20 cellular contexts compared by ENCODE assay signal in genomic region chr12:21659383-21659782, GRCh38. TPM values are rescaled to one million over a fixed set of nuclear protein-coding genes. Genes with fewer than 3 reads are reported as not detected.
A peak's percentile ranks its signal among the peaks of the same experiment; 100 is the strongest.
DNase-seq lines count a peak whose midpoint lies in the region; ATAC-seq and TF ChIP-seq lines count a peak whose summit lies in the region.
"Had no signal": no experiment of that assay in that cellular context is flagged by ENCODE, and none has a peak within 500 bp of the region (broad histone marks: within the 10 kb centered on the region; RNA-seq: fewer than 3 reads in every experiment).

No MANE protein-coding gene starts in this region.

- H3K4me3 Mint-ChIP-seq in glutamatergic neuron (ENCODE audit: unreplicated experiment) = no peak overlapping the region
- no peak overlapping the region for H3K4me3 Mint-ChIP-seq in stimulated activated naive CD8-positive, alpha-beta T cell treated with anti-CD3 and anti-CD28 coated beads, Interleukin-15, amount 100 ng/mL, for 72 hours

- H3K9me2 ChIP-seq in OCI-LY7 (ENCODE audit: insufficient read depth, low read length) = no peaks in the 10 kb centered on the region

- CTCF ChIA-PET in OCI-LY7 (lab: Charles Lee; ENCODE audit: unreplicated experiment) = no interaction called here

- no peak overlapping the region for H3K4me2 ChIP-seq in OCI-LY7 (ENCODE audit: low read length)

- no peak overlapping the region for H2AFZ ChIP-seq in OCI-LY7 (ENCODE audit: low read length)

- H3K36me3 Mint-ChIP-seq in glutamatergic neuron (ENCODE audit: unreplicated experiment) = no peaks in the 10 kb centered on the region

- H3K27ac Mint-ChIP-seq in glutamatergic neuron (ENCODE audit: unreplicated experiment) = no peak overlapping the region
- H3K27ac Mint-ChIP-seq in stimulated activated naive CD8-positive, alpha-beta T cell treated with anti-CD3 and anti-CD28 coated beads, Interleukin-15, amount 100 ng/mL, for 72 hours = no peak overlapping the region

- intact Hi-C loops in OCI-LY7 (cut with micrococcal nuclease; ENCODE audit: unreplicated experiment) = loop anchor here (5.0 kb wide), 1 partner anchor 132 kb away; the partner anchor contains the start of gene SPX

- H4K20me1 ChIP-seq in OCI-LY7 (ENCODE audit: insufficient read depth, low read length) = peaks cover 23% of the 10 kb centered on the region; the same call in 1 of the 2 replicates

- peaks cover 11% of the 10 kb centered on the region for H3K9me3 Mint-ChIP-seq in glutamatergic neuron (ENCODE audit: unreplicated experiment)
- no peaks in the 10 kb centered on the region for H3K9me3 Mint-ChIP-seq in stimulated activated naive CD8-positive, alpha-beta T cell treated with anti-CD3 and anti-CD28 coated beads, Interleukin-15, amount 100 ng/mL, for 72 hours
- H3K9me3 Mint-ChIP-seq: stimulated activated naive CD8-positive, alpha-beta T cell treated with anti-CD3 and anti-CD28 coated beads, Interleukin-15, Interleukin-2, amounts not matched to agents 100 ng/mL and 50 ng/mL, for 24 hours had no signal

- POLR2A ChIA-PET in OCI-LY7 (lab: Charles Lee) = no interaction called here

- DNase-seq in NCI-H1694 treated with DMSO at 0.1 percent for 48 hours (lab: John Stamatoyannopoulos, UW) (peak; percentile 22), NCI-H1694 (lab: John Stamatoyannopoulos, UW) (no peak), GM12865 (ENCODE audit: low read depth) (no peak), OCI-LY7 (ENCODE audit: low spot score) (peak; percentile 36), glutamatergic neuron (no peak), cerebellar nuclear complex (lab: John Stamatoyannopoulos, UW) (no peak)
- no peak for DNase-seq in activated CD4-positive, alpha-beta T cell treated with anti-CD3 and anti-CD28 coated beads, Interleukin-2, amount 50 U/mL, for 48 hours
- DNase-seq in stimulated activated naive CD8-positive, alpha-beta T cell treated with anti-CD3 and anti-CD28 coated beads, Interleukin-15, amount 100 ng/mL, for 72 hours = no peak
- DNase-seq: activated naive CD4-positive, alpha-beta T cell; brain microvascular endothelial cell; COR-L47; gastrocnemius medialis; HCEC 1CT; KG1; NCI-H774; SIG-M5; uterus had no signal

- H3K27me3 Mint-ChIP-seq in glutamatergic neuron (ENCODE audit: unreplicated experiment) = peaks cover 9% of the 10 kb centered on the region
- H3K27me3 Mint-ChIP-seq in stimulated activated naive CD8-positive, alpha-beta T cell treated with anti-CD3 and anti-CD28 coated beads, Interleukin-15, amount 100 ng/mL, for 72 hours = no peaks in the 10 kb centered on the region
- H3K27me3 Mint-ChIP-seq: stimulated activated naive CD8-positive, alpha-beta T cell treated with anti-CD3 and anti-CD28 coated beads, Interleukin-15, Interleukin-2, amounts not matched to agents 100 ng/mL and 50 ng/mL, for 24 hours had no signal

- ATAC-seq in stimulated activated naive CD8-positive, alpha-beta T cell treated with anti-CD3 and anti-CD28 coated beads, Interleukin-15, amount 100 ng/mL, for 72 hours = no peak
- ATAC-seq: gastrocnemius medialis had no signal

- H3K27ac ChIP-seq in OCI-LY7 (ENCODE audit: low read depth, low read length, poor library complexity, severe bottlenecking) = no peak overlapping the region
- H3K27ac ChIP-seq: brain microvascular endothelial cell, gastrocnemius medialis, uterus had no signal

- peaks cover 24% of the 10 kb centered on the region for H3K4me1 ChIP-seq in OCI-LY7 (ENCODE audit: insufficient read depth, low read length, poor library complexity, severe bottlenecking)

- no peaks in the 10 kb centered on the region for H3K4me1 Mint-ChIP-seq in glutamatergic neuron (ENCODE audit: low read depth, unreplicated experiment)
- peaks cover 23% of the 10 kb centered on the region for H3K4me1 Mint-ChIP-seq in stimulated activated naive CD8-positive, alpha-beta T cell treated with anti-CD3 and anti-CD28 coated beads, Interleukin-15, amount 100 ng/mL, for 72 hours

- BruUV-seq in OCI-LY7 (replicated peaks; lab: Mats Ljungman, UMichigan) = no TSS peak

- peak; percentile 11 for TF ChIP-seq CTCF in GM12865 (IDR thresholded peaks at IDR 0.05; ENCODE audit: insufficient read depth, low read depth, low read length, missing control alignments)
- peak; percentile 52 for TF ChIP-seq CTCF in OCI-LY7 (conservative IDR thresholded peaks at IDR 0.05; ENCODE audit: low read length)
- TF ChIP-seq CTCF in glutamatergic neuron (IDR thresholded peaks at IDR 0.05; ENCODE audit: partially characterized antibody, unreplicated experiment) = peak; percentile 24

- peaks cover 37% of the 10 kb centered on the region for H3K79me2 ChIP-seq in OCI-LY7 (ENCODE audit: insufficient read depth, low read depth, low read length)

- peaks cover 28% of the 10 kb centered on the region for H3K36me3 ChIP-seq in OCI-LY7 (ENCODE audit: insufficient read depth, low read length)
- H3K36me3 ChIP-seq: gastrocnemius medialis, uterus had no signal

- no peaks in the 10 kb centered on the region; the same call in 1 of the 2 replicates for H3K9me3 ChIP-seq in OCI-LY7 (ENCODE audit: low read length)
- H3K9me3 ChIP-seq: gastrocnemius medialis, uterus had no signal

- H3K4me3 ChIP-seq in GM12865 (ENCODE audit: low read depth, low read length) (no peak overlapping the region), OCI-LY7 (ENCODE audit: low read depth, low read length, poor library complexity, severe bottlenecking) (no peak overlapping the region)
- H3K4me3 ChIP-seq: gastrocnemius medialis, uterus had no signal

RNA-seq across cellular contexts. Expression of gene LDHB, which starts 1.7 kb away (rescaled TPM):
- 551 and 727 TPM in 2 replicates for total RNA-seq in OCI-LY7 (2014; rRNA removed; shearing (Covaris generic))
- 871 and 999 TPM in 2 replicates for total RNA-seq in OCI-LY7 (2022)
- 539 TPM for total RNA-seq in glutamatergic neuron (ENCODE audit: unreplicated experiment)

RNA-seq across cellular contexts. Expression of gene GYS2, which starts 54.7 kb away (rescaled TPM):
- total RNA-seq in OCI-LY7 (2014; rRNA removed; shearing (Covaris generic)) = not detected in 2 replicates
- not detected in 2 replicates for total RNA-seq in OCI-LY7 (2022)
- not detected for total RNA-seq in glutamatergic neuron (ENCODE audit: unreplicated experiment)
- total RNA-seq: osteocyte, skeletal muscle tissue, uterus had no signal

Comparison
In these comparisons a context has a peak if more than half of its experiments do, and no peak if none do; other contexts are left out.
1. DNase-seq: peak in NCI-H1694 treated with DMSO at 0.1 percent for 48 hours (single experiment) and OCI-LY7 (single experiment); none in NCI-H1694 (single experiment), GM12865 (single experiment), glutamatergic neuron (single experiment), activated CD4-positive, alpha-beta T cell treated with anti-CD3 and anti-CD28 coated beads, Interleukin-2, amount 50 U/mL, for 48 hours (0 of 2), cerebellar nuclear complex (0 of 2) and stimulated activated naive CD8-positive, alpha-beta T cell treated with anti-CD3 and anti-CD28 coated beads, Interleukin-15, amount 100 ng/mL, for 72 hours (0 of 2).
2. Peak in every context shown above with its lines, with median percentiles within 50 percentile points of each other: CTCF ChIP-seq.